ENCODE assay signal across 37 cellular contexts in the genomic region with DNA sequence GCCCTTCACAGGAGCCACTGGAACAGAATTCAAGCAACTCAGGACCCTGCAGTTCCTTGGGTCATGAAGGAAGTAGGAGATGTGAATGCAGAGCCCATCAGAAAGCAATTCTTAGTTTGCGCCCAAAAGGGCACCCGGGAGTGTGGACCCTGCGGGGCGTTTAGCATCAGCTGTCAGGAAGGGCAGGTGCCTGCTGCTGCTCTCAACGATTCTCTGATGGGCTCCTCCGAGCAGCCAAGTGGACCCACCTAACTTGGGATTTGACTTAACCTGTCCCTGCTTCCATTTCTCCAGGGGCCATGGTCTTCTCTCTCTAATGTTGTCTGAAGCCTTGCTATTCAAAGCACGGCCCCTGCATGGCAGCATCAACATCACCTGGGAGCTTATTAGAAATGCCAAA. TPM values are rescaled to one million over a fixed set of nuclear protein-coding genes. Genes with fewer than 3 reads are reported as not detected.
"Had no signal": no experiment of that assay in that cellular context is flagged by ENCODE, and none has a peak within 500 bp of the region (broad histone marks: within the 10 kb centered on the region; RNA-seq: fewer than 3 reads in every experiment).

No MANE protein-coding gene starts in this region.

- ATAC-seq: activated CD8-positive, alpha-beta T cell treated with anti-CD3 and anti-CD28 coated beads for 36 hours; activated naive CD4-positive, alpha-beta T cell treated with anti-CD3 and anti-CD28 coated beads, Interleukin-2, amount 50 U/mL, for 72 hours; activated T-cell treated with anti-CD3 and anti-CD28 coated beads, Interleukin-2, amount 50 U/mL, for 72 hours; activated T-helper 17 cell treated with anti-CD3 and anti-CD28 coated beads, Interleukin-2, amount 50 U/mL, for 72 hours; body of pancreas had no signal

- H3K27ac Mint-ChIP-seq: activated CD4-positive, alpha-beta T cell treated with anti-CD3 and anti-CD28 coated beads, Interleukin-2, amount 10 ng/mL, durations not matched to agents 24 days and 14 days; activated CD8-positive, alpha-beta T cell treated with anti-CD3 and anti-CD28 coated beads for 36 hours; activated naive CD4-positive, alpha-beta T cell treated with anti-CD3 and anti-CD28 coated beads for 36 hours; activated naive CD4-positive, alpha-beta T cell treated with anti-CD3 and anti-CD28 coated beads, Interleukin-2, amount 50 U/mL, for 72 hours; activated T-cell treated with anti-CD3 and anti-CD28 coated beads, Interleukin-2, amount 50 U/mL, for 72 hours; activated T-helper 17 cell treated with anti-CD3 and anti-CD28 coated beads, Interleukin-2, amount 50 U/mL, for 72 hours had no signal

- H3K36me3 ChIP-seq: adrenal gland, breast epithelium, MG63, SJCRH30, WERI-Rb-1 had no signal

- H3K27me3 Mint-ChIP-seq: activated CD4-positive, alpha-beta T cell treated with anti-CD3 and anti-CD28 coated beads, Interleukin-2, amount 10 ng/mL, durations not matched to agents 24 days and 14 days; activated CD8-positive, alpha-beta T cell treated with anti-CD3 and anti-CD28 coated beads for 36 hours had no signal

- H3K9me3 ChIP-seq: body of pancreas, MG63 had no signal

- H3K4me3 ChIP-seq: adrenal gland, body of pancreas, breast epithelium, MG63, SJCRH30, SK-N-MC had no signal

- H3K4me3 Mint-ChIP-seq: activated CD4-positive, alpha-beta T cell treated with anti-CD3 and anti-CD28 coated beads, Interleukin-2, amount 10 ng/mL, durations not matched to agents 24 days and 14 days; activated CD8-positive, alpha-beta T cell treated with anti-CD3 and anti-CD28 coated beads for 36 hours; activated naive CD4-positive, alpha-beta T cell treated with anti-CD3 and anti-CD28 coated beads for 36 hours; activated T-cell treated with anti-CD3 and anti-CD28 coated beads, Interleukin-2, amount 50 U/mL, for 72 hours; activated T-helper 17 cell treated with anti-CD3 and anti-CD28 coated beads, Interleukin-2, amount 50 U/mL, for 72 hours had no signal

- DNase-seq: activated CD4-positive, alpha-beta T cell treated with anti-CD3 and anti-CD28 coated beads for 1 hour; activated CD4-positive, alpha-beta T cell treated with anti-CD3 and anti-CD28 coated beads, Interleukin-2, amount 10 ng/mL, durations not matched to agents 24 days and 14 days; activated CD4-positive, alpha-beta T cell treated with anti-CD3 and anti-CD28 coated beads, Interleukin-2, amount 50 U/mL, for 4 hours; activated CD4-positive, CD25-positive, alpha-beta regulatory T cell; activated CD8-positive, alpha-beta T cell treated with anti-CD3 and anti-CD28 coated beads for 36 hours; activated gamma-delta T cell treated with Interleukin-2 at 50 U/mL for 16 hours; activated naive CD4-positive, alpha-beta T cell treated with anti-CD3 and anti-CD28 coated beads for 36 hours; activated T-cell treated with anti-CD3 and anti-CD28 coated beads, Interleukin-2, amount 50 U/mL, for 1 hour; activated T-cell treated with anti-CD3 and anti-CD28 coated beads, Interleukin-2, amount 50 U/mL, for 72 hours; Kasumi-1; KG1; MG63; NCI-H1048; NCI-H1105 treated with DMSO at 0.1 percent for 48 hours; NCI-H1436; NCI-H1694; NCI-H1930; NCI-H2081 treated with DMSO at 0.1 percent for 48 hours; NCI-H510A; NCI-H526; NCI-H748 treated with DMSO at 0.1 percent for 48 hours; NK-92 treated with Interleukin-12 subunit alpha and Interleukin-12 subunit beta, amount 100 ng/mL, for 24 hours; OCI-M1; SHP77; SJCRH30; T1000; WERI-Rb-1 had no signal

- H3K27me3 ChIP-seq: adrenal gland, body of pancreas, breast epithelium, MG63, SJCRH30 had no signal

- H3K27ac ChIP-seq: adrenal gland, body of pancreas, breast epithelium, SJCRH30, SK-N-MC, WERI-Rb-1 had no signal

RNA-seq across cellular contexts. Expression of gene CPA5, which starts 17.1 kb away (rescaled TPM):
- total RNA-seq: astrocyte, body of pancreas, breast epithelium had no signal

RNA-seq across cellular contexts. Expression of gene CPA1, which starts 18.6 kb away (rescaled TPM):
- total RNA-seq: activated CD4-positive, alpha-beta T cell treated with anti-CD3 and anti-CD28 coated beads, Interleukin-2, amount 10 ng/mL, durations not matched to agents 24 days and 14 days; activated CD8-positive, alpha-beta memory T cell treated with anti-CD3 and anti-CD28 coated beads for 36 hours; activated CD8-positive, alpha-beta T cell treated with anti-CD3 and anti-CD28 coated beads for 36 hours; activated naive CD4-positive, alpha-beta T cell treated with anti-CD3 and anti-CD28 coated beads for 36 hours; activated naive CD4-positive, alpha-beta T cell treated with anti-CD3 and anti-CD28 coated beads, Interleukin-2, amount 50 U/mL, for 72 hours; activated T-cell treated with anti-CD3 and anti-CD28 coated beads, Interleukin-2, amount 50 U/mL, for 72 hours; activated T-helper 17 cell treated with anti-CD3 and anti-CD28 coated beads, Interleukin-2, amount 50 U/mL, for 72 hours; astrocyte; T-helper 1 cell treated with Interleukin-12 subunit alpha and Interleukin-12 subunit beta and Interleukin-4 antibody, amounts not matched to agents 30 ng/mL and 1 ng/mL, for 36 hours; T-helper 2 cell treated with Interferon-gamma antibody and Interleukin-4, amounts not matched to agents 100 ng/mL and 5 ng/mL, for 36 hours had no signal
